ENCODE assay signal across 19 cellular contexts in the genomic region with DNA sequence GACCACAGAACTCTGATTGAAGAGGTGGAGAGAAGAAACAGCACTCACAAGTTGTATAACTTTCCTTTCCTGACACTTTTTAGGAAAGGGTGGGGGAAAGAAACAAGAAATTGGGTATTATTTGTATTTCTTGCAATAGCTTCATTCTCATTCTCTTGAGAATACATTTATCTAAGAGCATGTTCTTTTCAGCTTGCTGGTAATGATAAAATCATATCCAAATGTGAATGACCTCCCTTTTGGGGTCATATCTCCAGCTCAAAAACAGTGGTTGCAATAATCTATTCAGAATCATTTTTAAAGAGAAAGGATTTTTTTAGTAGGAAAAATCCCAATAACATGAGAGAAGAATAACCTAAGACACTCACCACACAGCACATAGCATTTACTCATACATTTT.
A peak's percentile ranks its signal among the peaks of the same experiment; 100 is the strongest.
DNase-seq lines count a peak whose midpoint lies in the region; ATAC-seq and TF ChIP-seq lines count a peak whose summit lies in the region.
"Had no signal": no experiment of that assay in that cellular context is flagged by ENCODE, and none has a peak within 500 bp of the region (broad histone marks: within the 10 kb centered on the region; RNA-seq: fewer than 3 reads in every experiment).

No MANE protein-coding gene starts in this region.

- H3K4me3 Mint-ChIP-seq in nephron, result no peak overlapping the region
- H3K4me3 Mint-ChIP-seq: B cell; CD4-positive, alpha-beta T cell; CD8-positive, alpha-beta T cell had no signal

- peak overlapping the region in 2 of 3 experiments; percentile 26 to 54 for H3K27ac Mint-ChIP-seq in nephron
- H3K27ac Mint-ChIP-seq: B cell; CD4-positive, alpha-beta T cell; CD8-positive, alpha-beta T cell had no signal

- H3K4me3 ChIP-seq in left ventricle myocardium inferior, result no peak overlapping the region
- H3K4me3 ChIP-seq in right cardiac atrium (ENCODE audit: low read length), result no peak overlapping the region
- H3K4me3 ChIP-seq: A549; BLaER1 treated with 17β-estradiol and CSF1 and Interleukin-3, amounts not matched to agents 10 nM and 100 nM had no signal

- H3K27me3 ChIP-seq in left ventricle myocardium inferior (ENCODE audit: low read depth) (no peaks in the 10 kb centered on the region), right cardiac atrium (ENCODE audit: control insufficient read depth, insufficient read depth) (no peaks in the 10 kb centered on the region)
- H3K27me3 ChIP-seq: BLaER1 treated with 17β-estradiol and CSF1 and Interleukin-3, amounts not matched to agents 10 nM and 100 nM had no signal

- peaks cover 4% of the 10 kb centered on the region for H3K27me3 Mint-ChIP-seq in nephron (ENCODE audit: low read depth)
- H3K27me3 Mint-ChIP-seq: B cell; CD4-positive, alpha-beta T cell had no signal

- ATAC-seq in Right ventricle myocardium inferior (peak; percentile 73), right cardiac atrium (no peak), sciatic nerve (peak; percentile 69)
- ATAC-seq: A549; CD8-positive, alpha-beta T cell had no signal

- TF ChIP-seq CTCF in left ventricle myocardium inferior (IDR thresholded peaks at IDR 0.05; ENCODE audit: borderline replicate concordance), result no peak
- TF ChIP-seq CTCF in nephron (IDR thresholded peaks at IDR 0.05; ENCODE audit: unreplicated experiment in 3 of 3), result no peak

- DNase-seq in Right ventricle myocardium inferior (ENCODE audit: missing footprints), result no peak
- no peak for DNase-seq in cardiac septum (ENCODE audit: low spot score)
- DNase-seq in left ventricle myocardium inferior, result no peak
- DNase-seq in right cardiac atrium, result no peak
- no peak for DNase-seq in sciatic nerve (ENCODE audit: low spot score)
- DNase-seq in GOT3 (lab: John Stamatoyannopoulos, UW), result no peak
- DNase-seq: AML-193; Caco-2; Calu3; CD4-positive, alpha-beta T cell; CD8-positive, alpha-beta T cell; DMS79 treated with DMSO at 0.1 percent for 48 hours; GF-D8 had no signal

- H3K36me3 Mint-ChIP-seq in nephron (ENCODE audit: low read depth), result no peaks in the 10 kb centered on the region
- H3K36me3 Mint-ChIP-seq: CD8-positive, alpha-beta T cell had no signal

- H3K9me3 ChIP-seq in left ventricle myocardium inferior (replicated peaks) (no peaks in the 10 kb centered on the region), right cardiac atrium (ENCODE audit: control insufficient read depth, low read length) (no peaks in the 10 kb centered on the region)
- H3K9me3 ChIP-seq: A549 had no signal

- H3K27ac ChIP-seq in left ventricle myocardium inferior (replicated peaks) (peak overlapping the region; percentile 67), right cardiac atrium (ENCODE audit: low read length) (no peak overlapping the region)
- H3K27ac ChIP-seq: 22Rv1; A549; BLaER1 treated with 17β-estradiol and CSF1 and Interleukin-3, amounts not matched to agents 10 nM and 100 nM; C4-2B had no signal

- H3K4me1 ChIP-seq in left ventricle myocardium inferior (peaks cover 7% of the 10 kb centered on the region), right cardiac atrium (ENCODE audit: control insufficient read depth, insufficient read depth, low read length) (no peaks in the 10 kb centered on the region)
- H3K4me1 ChIP-seq: A549, Caco-2 had no signal

- peaks cover 6% of the 10 kb centered on the region for H3K4me1 Mint-ChIP-seq in nephron
- H3K4me1 Mint-ChIP-seq: B cell had no signal

- intact Hi-C loops in Right ventricle myocardium inferior (cut with DNase I), result no loop called here
- intact Hi-C loops in cardiac septum (cut with DNase I), result no loop called here
- intact Hi-C loops in left ventricle myocardium inferior (cut with micrococcal nuclease), result no loop called here
- intact Hi-C loops in right cardiac atrium (cut with DNase I), result no loop called here
- intact Hi-C loops in sciatic nerve (cut with DNase I), result no loop called here

- H3K9me3 Mint-ChIP-seq in nephron, result no peaks in the 10 kb centered on the region

- no peaks in the 10 kb centered on the region for H3K36me3 ChIP-seq in left ventricle myocardium inferior
- H3K36me3 ChIP-seq: BLaER1 treated with 17β-estradiol and CSF1 and Interleukin-3, amounts not matched to agents 10 nM and 100 nM had no signal

Comparison
In these comparisons a context has a peak if more than half of its experiments do, and no peak if none do; other contexts are left out.
1. ATAC-seq: peak in Right ventricle myocardium inferior (single experiment) and sciatic nerve (single experiment); none in right cardiac atrium (0 of 2).